In the genomic region with DNA sequence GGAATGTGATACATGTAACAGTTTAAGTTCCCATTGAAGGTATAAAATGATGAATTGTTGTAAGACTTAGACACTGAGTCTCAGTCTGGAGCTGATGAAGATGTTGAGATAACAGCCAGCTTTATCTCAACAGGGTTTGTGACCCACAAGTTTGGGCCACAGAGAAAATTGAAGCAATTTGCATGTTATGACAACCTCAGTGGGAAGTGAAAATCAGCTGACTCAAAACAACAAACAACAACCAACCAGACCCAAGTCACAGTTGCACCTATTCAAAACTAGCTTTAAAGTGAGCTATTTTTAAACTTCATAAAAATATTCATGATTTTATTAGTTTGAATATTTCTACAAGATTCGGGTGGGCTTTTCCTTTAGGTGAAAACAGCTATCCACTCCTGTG, we compare ENCODE assay signal across 19 cellular contexts. TPM values are rescaled to one million over a fixed set of nuclear protein-coding genes. Genes with fewer than 3 reads are reported as not detected.
DNase-seq lines count a peak whose midpoint lies in the region; ATAC-seq, FAIRE-seq and TF ChIP-seq lines count a peak whose summit lies in the region.
"Had no signal": no experiment of that assay in that cellular context is flagged by ENCODE, and none has a peak within 500 bp of the region (broad histone marks: within the 10 kb centered on the region; RNA-seq: fewer than 3 reads in every experiment).

No MANE protein-coding gene starts in this region.

- no peak overlapping the region for H3K4me3 Mint-ChIP-seq in activated CD8-positive, alpha-beta T cell treated with anti-CD3 and anti-CD28 coated beads for 36 hours
- H3K4me3 Mint-ChIP-seq: naive thymus-derived CD4-positive, alpha-beta T cell had no signal

- no peaks in the 10 kb centered on the region for H3K4me1 Mint-ChIP-seq in activated CD8-positive, alpha-beta T cell treated with anti-CD3 and anti-CD28 coated beads for 36 hours (ENCODE audit: low read depth)

- peak; percentile 14 for FAIRE-seq in GM12892 (lab: Jason Lieb, UNC)

- no peak for TF ChIP-seq CTCF in activated CD8-positive, alpha-beta T cell treated with anti-CD3 and anti-CD28 coated beads for 36 hours (IDR thresholded peaks at IDR 0.05)

- ATAC-seq in GM19452 (IDR thresholded peaks at IDR 0.05; ENCODE audit: unreplicated experiment) (peak; percentile 63), HG02852 (IDR thresholded peaks at IDR 0.05; ENCODE audit: unreplicated experiment) (peak; percentile 84), HG03469 (IDR thresholded peaks at IDR 0.05; ENCODE audit: unreplicated experiment) (peak; percentile 81)
- no peak for ATAC-seq in activated CD8-positive, alpha-beta T cell treated with anti-CD3 and anti-CD28 coated beads for 36 hours
- ATAC-seq: HCT116; naive thymus-derived CD4-positive, alpha-beta T cell had no signal

- no peak overlapping the region for H3K27ac Mint-ChIP-seq in activated CD8-positive, alpha-beta T cell treated with anti-CD3 and anti-CD28 coated beads for 36 hours

- peaks cover 29% of the 10 kb centered on the region for H3K27me3 Mint-ChIP-seq in activated CD8-positive, alpha-beta T cell treated with anti-CD3 and anti-CD28 coated beads for 36 hours

- CTCF ChIA-PET in activated CD8-positive, alpha-beta T cell treated with anti-CD3 and anti-CD28 coated beads for 36 hours (lab: Charles Lee), result interaction anchor here (0.7 to 2.0 kb wide), 7 partner anchors 9 to 238 kb away, joined by 3 to 9 read pairs (median 3); no protein-coding TSS in a partner anchor

- peaks cover 5% of the 10 kb centered on the region for H3K9me3 Mint-ChIP-seq in activated CD8-positive, alpha-beta T cell treated with anti-CD3 and anti-CD28 coated beads for 36 hours

- intact Hi-C loops in activated CD8-positive, alpha-beta T cell treated with anti-CD3 and anti-CD28 coated beads for 36 hours (cut with micrococcal nuclease), result no loop called here

- no peak for TF ChIP-seq POLR2A in GM12892 (IDR thresholded peaks at IDR 0.05; ENCODE audit: low read depth, low read length)

- H3K36me3 Mint-ChIP-seq in activated CD8-positive, alpha-beta T cell treated with anti-CD3 and anti-CD28 coated beads for 36 hours (ENCODE audit: low read depth), result no peaks in the 10 kb centered on the region

- POLR2A ChIA-PET in activated CD8-positive, alpha-beta T cell treated with anti-CD3 and anti-CD28 coated beads for 36 hours (lab: Charles Lee), result interaction anchor here (0.6 kb wide), 1 partner anchor 25 kb away, joined by 3 read pairs; no protein-coding TSS in a partner anchor

- no peak for DNase-seq in GM12892 (ENCODE audit: insufficient read length)
- DNase-seq in activated CD8-positive, alpha-beta T cell treated with anti-CD3 and anti-CD28 coated beads for 36 hours, result no peak
- no peak for DNase-seq in NCI-H2196 (lab: John Stamatoyannopoulos, UW; ENCODE audit: unreplicated experiment)
- DNase-seq in NCI-H526 (lab: John Stamatoyannopoulos, UW), result no peak
- no peak for DNase-seq in HuH-7 (ENCODE audit: low spot score)
- DNase-seq: ACHN; activated effector memory CD4-positive, alpha-beta T cell treated with anti-CD3 and anti-CD28 coated beads, Interleukin-2, amount 50 U/mL, for 16 hours; naive thymus-derived CD4-positive, alpha-beta T cell; NCI-H1930; thyroid gland had no signal

RNA-seq across cellular contexts. Expression of a gene that starts 8.0 kb away (rescaled TPM):
- not detected for polyA plus RNA-seq in GM12892 (2012; ENCODE audit: missing spikeins)
- total RNA-seq in activated CD8-positive, alpha-beta T cell treated with anti-CD3 and anti-CD28 coated beads for 36 hours, result not detected
- total RNA-seq: dermis microvascular lymphatic vessel endothelial cell; G401; naive thymus-derived CD4-positive, alpha-beta T cell; pulmonary artery endothelial cell; SJSA1 had no signal
- polyA plus RNA-seq: fibroblast of lung; naive thymus-derived CD4-positive, alpha-beta T cell had no signal

RNA-seq across cellular contexts. Expression of a gene that starts 21.1 kb away (rescaled TPM):
- not detected for polyA plus RNA-seq in GM12892 (2012; ENCODE audit: missing spikeins)
- total RNA-seq in activated CD8-positive, alpha-beta T cell treated with anti-CD3 and anti-CD28 coated beads for 36 hours, result not detected
- total RNA-seq: dermis microvascular lymphatic vessel endothelial cell, fibroblast of lung, G401, pulmonary artery endothelial cell, SJSA1 had no signal
- polyA plus RNA-seq: fibroblast of lung had no signal
